Comparison of ENCODE assay signal across 17 cellular contexts in genomic region chr1:195740862-195741261, GRCh38.
DNase-seq lines count a peak whose midpoint lies in the region; TF ChIP-seq lines count a peak whose summit lies in the region.
"Had no signal": no experiment of that assay in that cellular context is flagged by ENCODE, and none has a peak within 500 bp of the region (broad histone marks: within the 10 kb centered on the region; RNA-seq: fewer than 3 reads in every experiment).

No MANE protein-coding gene starts in this region.

- H3K14ac ChIP-seq in trophoblast cell (ENCODE audit: low read length) = no peak overlapping the region

- DNase-seq in EH (ENCODE audit: low read depth) (peak; percentile 90), HS-27A (ENCODE audit: low read depth) (peak; percentile 57), RWPE1 (ENCODE audit: low spot score) (peak; percentile 18), trophoblast cell (peak; percentile 78 to 98), AG08396 (ENCODE audit: low spot score) (no peak), WERI-Rb-1 (no peak)
- DNase-seq in activated T-helper 2 cell treated with anti-CD3 and anti-CD28 coated beads, Interferon-gamma antibody, Interleukin-2, Interleukin-4, amounts not matched to agents 10 μg/mL and 5 μg/mL and 100 μg/mL, durations not matched to agents 14 hours and 24 hours and 36 hours (ENCODE audit: low spot score) = no peak
- DNase-seq: H9; NCI-H1436; NCI-H2029; NCI-H2171; NCI-H446 treated with DMSO at 0.1 percent for 48 hours; NK-92 treated with Interleukin-12 subunit alpha and Interleukin-12 subunit beta, amount 100 ng/mL, for 24 hours; OCI-M1 had no signal

- no peak overlapping the region for H2AK5ac ChIP-seq in trophoblast cell (ENCODE audit: low read length)

- no peaks in the 10 kb centered on the region for H3K79me2 ChIP-seq in trophoblast cell (ENCODE audit: control insufficient read depth, insufficient read depth, low read length, poor library complexity)

- no peak overlapping the region for H2BK5ac ChIP-seq in trophoblast cell (ENCODE audit: low read depth, low read length, poor library complexity)

- no peak overlapping the region for H3K23ac ChIP-seq in trophoblast cell (ENCODE audit: low read length)

- H4K12ac ChIP-seq in trophoblast cell (ENCODE audit: low read depth, low read length) = no peak overlapping the region

- no CpG with 5 or more reads among the region's 1 CpG for WGBS in trophoblast cell (ENCODE audit: extremely low coverage, insufficient coverage, insufficient read length)

- no peak overlapping the region for H3K27ac ChIP-seq in RWPE1
- peak overlapping the region; percentile 25 for H3K27ac ChIP-seq in trophoblast cell (ENCODE audit: low read depth, low read length)
- H3K27ac ChIP-seq in WERI-Rb-1 = no peak overlapping the region
- H3K27ac ChIP-seq: C4-2B, SJSA1 had no signal

- H4K8ac ChIP-seq in trophoblast cell (ENCODE audit: low read depth, low read length) = no peak overlapping the region

- no peak overlapping the region for H2BK120ac ChIP-seq in trophoblast cell (ENCODE audit: insufficient read depth, low read length, poor library complexity)

- no peaks in the 10 kb centered on the region for H3K27me3 Mint-ChIP-seq in activated T-helper 2 cell treated with anti-CD3 and anti-CD28 coated beads, Interferon-gamma antibody, Interleukin-2, Interleukin-4, amounts not matched to agents 10 μg/mL and 5 μg/mL and 100 μg/mL, durations not matched to agents 14 hours and 24 hours and 36 hours (ENCODE audit: low read depth)

- no peaks in the 10 kb centered on the region for H3K36me3 Mint-ChIP-seq in activated T-helper 2 cell treated with anti-CD3 and anti-CD28 coated beads, Interferon-gamma antibody, Interleukin-2, Interleukin-4, amounts not matched to agents 10 μg/mL and 5 μg/mL and 100 μg/mL, durations not matched to agents 14 hours and 24 hours and 36 hours (ENCODE audit: low read depth)

- peaks cover 8% of the 10 kb centered on the region for H3K9me3 Mint-ChIP-seq in activated T-helper 2 cell treated with anti-CD3 and anti-CD28 coated beads, Interferon-gamma antibody, Interleukin-2, Interleukin-4, amounts not matched to agents 10 μg/mL and 5 μg/mL and 100 μg/mL, durations not matched to agents 14 hours and 24 hours and 36 hours
- H3K9me3 Mint-ChIP-seq: H9 had no signal

- H3K4me3 ChIP-seq in trophoblast cell (ENCODE audit: low read depth, low read length) (no peak overlapping the region), WERI-Rb-1 (ENCODE audit: low read depth, low read length) (no peak overlapping the region)
- H3K4me3 ChIP-seq: K562, SJSA1 had no signal

- CTCF ChIA-PET in RWPE1 (lab: Yijun Ruan, JAX) = no interaction called here

- no peak overlapping the region for H3K27ac Mint-ChIP-seq in activated T-helper 2 cell treated with anti-CD3 and anti-CD28 coated beads, Interferon-gamma antibody, Interleukin-2, Interleukin-4, amounts not matched to agents 10 μg/mL and 5 μg/mL and 100 μg/mL, durations not matched to agents 14 hours and 24 hours and 36 hours
- H3K27ac Mint-ChIP-seq: H9 had no signal

- H3K4me2 ChIP-seq in trophoblast cell (ENCODE audit: low read length) = no peak overlapping the region

- TF ChIP-seq CTCF in RWPE1 (conservative IDR thresholded peaks at IDR 0.05; ENCODE audit: low read depth) = no peak
- TF ChIP-seq CTCF in WERI-Rb-1 (IDR thresholded peaks at IDR 0.05; ENCODE audit: low read depth, low read length) = no peak

- H3K36me3 ChIP-seq in trophoblast cell (ENCODE audit: control insufficient read depth in 1 of 2, insufficient read depth in 2 of 2, low read length in 2 of 2) = peaks cover 0 to 2% of the 10 kb centered on the region in 2 experiments
- no peaks in the 10 kb centered on the region for H3K36me3 ChIP-seq in WERI-Rb-1
- H3K36me3 ChIP-seq: SJSA1 had no signal

- no peaks in the 10 kb centered on the region for H3K27me3 ChIP-seq in trophoblast cell (ENCODE audit: insufficient read depth, low read length)
- H3K27me3 ChIP-seq in WERI-Rb-1 (ENCODE audit: insufficient read depth, low read depth, severe bottlenecking) = no peaks in the 10 kb centered on the region
- H3K27me3 ChIP-seq: SJSA1 had no signal

- peaks cover 25% of the 10 kb centered on the region for H3K79me1 ChIP-seq in trophoblast cell (ENCODE audit: low read length)

- no peak overlapping the region for H3K4ac ChIP-seq in trophoblast cell (ENCODE audit: low read depth, low read length)

- POLR2A ChIA-PET in RWPE1 (lab: Yijun Ruan, JAX; ENCODE audit: low non-redundant PET) = no interaction called here

- no peaks in the 10 kb centered on the region for H3K4me1 Mint-ChIP-seq in activated T-helper 2 cell treated with anti-CD3 and anti-CD28 coated beads, Interferon-gamma antibody, Interleukin-2, Interleukin-4, amounts not matched to agents 10 μg/mL and 5 μg/mL and 100 μg/mL, durations not matched to agents 14 hours and 24 hours and 36 hours (ENCODE audit: low read depth)

- intact Hi-C loops in activated T-helper 2 cell treated with anti-CD3 and anti-CD28 coated beads, Interferon-gamma antibody, Interleukin-2, Interleukin-4, amounts not matched to agents 10 μg/mL and 5 μg/mL and 100 μg/mL, durations not matched to agents 14 hours and 24 hours and 36 hours (cut with micrococcal nuclease) = no loop called here

- no peak overlapping the region for H3K18ac ChIP-seq in trophoblast cell (ENCODE audit: low read length)

- H3K9ac ChIP-seq in trophoblast cell (ENCODE audit: low read length) = no peak overlapping the region

- no peak overlapping the region for H2AFZ ChIP-seq in trophoblast cell (ENCODE audit: insufficient read depth, low read length, poor library complexity)

- H3K4me1 ChIP-seq in trophoblast cell (ENCODE audit: control insufficient read depth in 1 of 2, insufficient read depth in 2 of 2, low read length in 2 of 2) = peaks cover 20 to 22% of the 10 kb centered on the region in 2 experiments
- H3K4me1 ChIP-seq: SJSA1 had no signal

- no peak overlapping the region for H4K91ac ChIP-seq in trophoblast cell (ENCODE audit: low read depth, low read length)

- H2BK12ac ChIP-seq in trophoblast cell (ENCODE audit: low read length) = no peak overlapping the region

- no peak overlapping the region for H3K4me3 Mint-ChIP-seq in activated T-helper 2 cell treated with anti-CD3 and anti-CD28 coated beads, Interferon-gamma antibody, Interleukin-2, Interleukin-4, amounts not matched to agents 10 μg/mL and 5 μg/mL and 100 μg/mL, durations not matched to agents 14 hours and 24 hours and 36 hours (ENCODE audit: low read depth)
- H3K4me3 Mint-ChIP-seq: H9 had no signal

- no peaks in the 10 kb centered on the region for H3K9me3 ChIP-seq in trophoblast cell (ENCODE audit: insufficient read depth, low read depth, low read length)
- no peaks in the 10 kb centered on the region for H3K9me3 ChIP-seq in WERI-Rb-1 (ENCODE audit: severe bottlenecking)
- H3K9me3 ChIP-seq: SJSA1 had no signal

Comparison
In these comparisons a context has a peak if more than half of its experiments do, and no peak if none do; other contexts are left out.
1. DNase-seq: peak in EH (single experiment), HS-27A (single experiment), RWPE1 (single experiment) and trophoblast cell (2 of 2); none in AG08396 (single experiment), WERI-Rb-1 (single experiment) and activated T-helper 2 cell treated with anti-CD3 and anti-CD28 coated beads, Interferon-gamma antibody, Interleukin-2, Interleukin-4, amounts not matched to agents 10 μg/mL and 5 μg/mL and 100 μg/mL, durations not matched to agents 14 hours and 24 hours and 36 hours (single experiment).